32 cellular contexts compared by ENCODE assay signal in genomic region chr17:19773534-19773933, GRCh38. TPM values are rescaled to one million over a fixed set of nuclear protein-coding genes. Genes with fewer than 3 reads are reported as not detected.
"Had no signal": no experiment of that assay in that cellular context is flagged by ENCODE, and none has a peak within 500 bp of the region (broad histone marks: within the 10 kb centered on the region; RNA-seq: fewer than 3 reads in every experiment).

No MANE protein-coding gene starts in this region.

- H3K27me3 ChIP-seq: gastrocnemius medialis, hepatocyte, neural progenitor cell, sigmoid colon, tibial nerve, upper lobe of right lung, uterus had no signal

- H3K9me3 ChIP-seq: gastrocnemius medialis, prostate gland, sigmoid colon, thoracic aorta, tibial nerve, upper lobe of right lung, uterus had no signal

- H3K27ac Mint-ChIP-seq: endodermal cell; memory B cell; neural progenitor cell; stimulated activated naive B cell treated with anti-CD40 and anti-IgM and Interleukin-4, amounts not matched to agents 10 μg/mL and 1 μg/mL and 100 μg/mL, for 72 hours; stimulated activated naive CD8-positive, alpha-beta T cell treated with anti-CD3 and anti-CD28 coated beads, Interleukin-15, Interleukin-2, amounts not matched to agents 100 ng/mL and 50 ng/mL, for 24 hours had no signal

- H3K4me3 Mint-ChIP-seq: endodermal cell; memory B cell; nephron; neural progenitor cell; stimulated activated naive B cell treated with anti-CD40 and anti-IgM and Interleukin-4, amounts not matched to agents 10 μg/mL and 1 μg/mL and 100 μg/mL, for 72 hours; stimulated activated naive CD8-positive, alpha-beta T cell treated with anti-CD3 and anti-CD28 coated beads, Interleukin-15, Interleukin-2, amounts not matched to agents 100 ng/mL and 50 ng/mL, for 24 hours had no signal

- H3K4me3 ChIP-seq: coronary artery, gastrocnemius medialis, hepatocyte, lung, neural progenitor cell, prostate gland, sigmoid colon, thoracic aorta, tibial nerve, upper lobe of right lung, uterus had no signal

- H3K4me1 Mint-ChIP-seq: memory B cell; neural progenitor cell; stimulated activated naive B cell treated with anti-CD40 and anti-IgM and Interleukin-4, amounts not matched to agents 10 μg/mL and 1 μg/mL and 100 μg/mL, for 72 hours had no signal

- H3K27ac ChIP-seq: coronary artery, epithelial cell of prostate, gastrocnemius medialis, hepatocyte, neural progenitor cell, prostate gland, sigmoid colon, thoracic aorta, upper lobe of right lung, uterus had no signal

- H3K9me3 Mint-ChIP-seq: endodermal cell; memory B cell; nephron; neural progenitor cell; stimulated activated naive B cell treated with anti-CD40 and anti-IgM and Interleukin-4, amounts not matched to agents 10 μg/mL and 1 μg/mL and 100 μg/mL, for 72 hours; stimulated activated naive CD8-positive, alpha-beta T cell treated with anti-CD3 and anti-CD28 coated beads, Interleukin-15, Interleukin-2, amounts not matched to agents 100 ng/mL and 50 ng/mL, for 24 hours had no signal

- ATAC-seq: esophagus mucosa; gastrocnemius medialis; left lobe of liver; right cardiac atrium; stimulated activated naive B cell treated with anti-CD40 and anti-IgM and Interleukin-4, amounts not matched to agents 10 μg/mL and 1 μg/mL and 100 μg/mL, for 72 hours; upper lobe of right lung had no signal

- DNase-seq: effector CD4-positive, alpha-beta T cell; endodermal cell; foreskin fibroblast; gastrocnemius medialis; head of caudate nucleus; kidney; right cardiac atrium; sigmoid colon; stimulated activated CD4-positive, alpha-beta T cell treated with anti-CD3 and anti-CD28 coated beads, Interleukin-2, amount 100 ng/mL, for 24 hours; stimulated activated CD4-positive, alpha-beta T cell treated with anti-CD3 and anti-CD28 coated beads, Interleukin-4, amount 100 ng/mL, for 24 hours; stimulated activated naive B cell treated with anti-CD40 and anti-IgM and Interleukin-4, amounts not matched to agents 10 μg/mL and 1 μg/mL and 100 μg/mL, for 72 hours; upper lobe of right lung; uterus had no signal

- H3K36me3 ChIP-seq: neural progenitor cell, prostate gland had no signal

- H3K4me1 ChIP-seq: gastrocnemius medialis, neural progenitor cell, prostate gland, upper lobe of right lung, uterus had no signal

- H3K27me3 Mint-ChIP-seq: stimulated activated naive B cell treated with anti-CD40 and anti-IgM and Interleukin-4, amounts not matched to agents 10 μg/mL and 1 μg/mL and 100 μg/mL, for 72 hours; stimulated activated naive CD8-positive, alpha-beta T cell treated with anti-CD3 and anti-CD28 coated beads, Interleukin-15, Interleukin-2, amounts not matched to agents 100 ng/mL and 50 ng/mL, for 24 hours had no signal

RNA-seq across cellular contexts. Expression of gene ALDH3A1, which starts 25.4 kb away (rescaled TPM):
- total RNA-seq: glomerular endothelial cell, mononuclear cell, skeletal muscle tissue had no signal

RNA-seq across cellular contexts. Expression of gene SLC47A2, which starts 57.1 kb away (rescaled TPM):
- total RNA-seq: dermis microvascular lymphatic vessel endothelial cell, endodermal cell, glomerular endothelial cell, left lobe of liver, liver, mononuclear cell, osteoblast, prostate gland, right cardiac atrium, sigmoid colon, skeletal muscle tissue, thoracic aorta, tibial nerve, upper lobe of right lung had no signal
- polyA plus RNA-seq: hepatocyte, right cardiac atrium had no signal
